In the genomic region with DNA sequence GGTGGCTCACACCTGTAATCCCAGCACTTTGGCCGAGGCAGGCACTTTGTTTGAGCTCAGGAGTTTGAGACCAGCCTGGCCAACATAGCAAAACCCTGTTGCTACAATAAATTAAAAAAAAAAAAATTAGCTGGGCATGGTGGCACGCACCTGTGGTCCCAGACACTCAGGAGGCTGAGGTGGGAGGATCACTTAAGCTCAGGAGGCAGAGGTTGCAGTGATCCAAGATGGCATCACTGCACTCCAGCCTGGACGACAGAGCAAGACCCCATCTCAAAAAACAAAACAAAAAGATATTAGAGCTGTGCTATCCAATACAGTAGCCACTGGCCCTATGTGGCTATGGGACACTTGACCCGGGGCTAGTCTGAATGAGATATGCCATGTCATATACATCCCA, we compare ENCODE assay signal across 18 cellular contexts. TPM values are rescaled to one million over a fixed set of nuclear protein-coding genes. Genes with fewer than 3 reads are reported as not detected.
DNase-seq lines count a peak whose midpoint lies in the region; ATAC-seq, FAIRE-seq and TF ChIP-seq lines count a peak whose summit lies in the region.
"Had no signal": no experiment of that assay in that cellular context is flagged by ENCODE, and none has a peak within 500 bp of the region (broad histone marks: within the 10 kb centered on the region; RNA-seq: fewer than 3 reads in every experiment).

No MANE protein-coding gene starts in this region.

- no peaks in the 10 kb centered on the region for H3K36me3 ChIP-seq in HepG2 (replicated peaks in 1 of 2; ENCODE audit: control insufficient read depth in 1 of 2, insufficient read depth in 2 of 2, low read length in 2 of 2)
- H3K36me3 ChIP-seq in right lobe of liver: no peaks in the 10 kb centered on the region
- no peaks in the 10 kb centered on the region for H3K36me3 ChIP-seq in HEK293 (ENCODE audit: control insufficient read depth in 2 of 2, insufficient read depth in 1 of 2, low read length in 2 of 2)
- H3K36me3 ChIP-seq in mammary epithelial cell (ENCODE audit: insufficient read depth, low read length): no peaks in the 10 kb centered on the region

- H3K27me3 ChIP-seq in HepG2 (ENCODE audit: control insufficient read depth in 1 of 2, insufficient read depth in 2 of 2, low read length in 2 of 2) (no peaks in the 10 kb centered on the region), right lobe of liver (no peaks in the 10 kb centered on the region), mammary epithelial cell (ENCODE audit: insufficient read depth, low read length) (no peaks in the 10 kb centered on the region)

- WGBS in HepG2 (ENCODE audit: low lambda C conversion rate): 79% methylated on average over 4 of the region's 4 CpGs
- 94% methylated on average over 4 of the region's 4 CpGs for WGBS in right lobe of liver (ENCODE audit: insufficient coverage, low coverage, low lambda C conversion rate, missing lambda C conversion rate)
- 90% methylated on average over 4 of the region's 4 CpGs for WGBS in mammary epithelial cell (ENCODE audit: low coverage, missing lambda C conversion rate)

- H2AFZ ChIP-seq in HepG2 (ENCODE audit: low read length): no peak overlapping the region
- H2AFZ ChIP-seq in mammary epithelial cell (ENCODE audit: low read depth, low read length): no peak overlapping the region

- H3K9ac ChIP-seq in HepG2 (ENCODE audit: insufficient read depth, low read depth, low read length): no peak overlapping the region
- no peak overlapping the region for H3K9ac ChIP-seq in mammary epithelial cell (ENCODE audit: insufficient read depth, low read length)

- no peak for DNase-seq in HepG2 (ENCODE audit: low spot score)
- DNase-seq in right lobe of liver: no peak
- DNase-seq in mammary epithelial cell: no peak
- no peak for DNase-seq in foreskin melanocyte
- DNase-seq: AML-193; Caco-2; Calu3; CD4-positive, alpha-beta T cell; CD8-positive, alpha-beta T cell; DMS79 treated with DMSO at 0.1 percent for 48 hours; GF-D8 had no signal

- CTCF ChIA-PET in HepG2 (lab: Yijun Ruan, JAX; ENCODE audit: low intra/inter-chr PET ratio, low total read pairs): no interaction called here
- CTCF ChIA-PET in HEK293 (lab: Yijun Ruan, JAX): interaction anchor here (0.6 kb wide), 1 partner anchor 27 kb away, joined by 3 read pairs; no protein-coding TSS in a partner anchor
- CTCF ChIA-PET in mammary epithelial cell (lab: Charles Lee; ENCODE audit: low non-redundant PET): no interaction called here

- H3K4me2 ChIP-seq in HepG2 (ENCODE audit: low read depth, low read length): no peak overlapping the region
- no peak overlapping the region for H3K4me2 ChIP-seq in mammary epithelial cell (ENCODE audit: insufficient read depth, low read depth, low read length)
- H3K4me2 ChIP-seq: A549 had no signal

- BruUV-seq in HepG2 (replicated peaks; lab: Mats Ljungman, UMichigan): no TSS peak
- no TSS peak for BruUV-seq in mammary epithelial cell (replicated peaks; lab: Mats Ljungman, UMichigan)

- POLR2A ChIA-PET in HepG2 (lab: Yijun Ruan, JAX) (interaction anchor here (1.5 kb wide), 1 partner anchor 33 kb away, joined by 4 read pairs; no protein-coding TSS in a partner anchor), HEK293 (lab: Yijun Ruan, JAX) (no interaction called here)

- ATAC-seq in HepG2 (no peak), right lobe of liver (no peak)
- ATAC-seq: A549; CD8-positive, alpha-beta T cell had no signal

- H4K20me1 ChIP-seq in HepG2 (ENCODE audit: insufficient read depth, low read length): no peaks in the 10 kb centered on the region
- H4K20me1 ChIP-seq in mammary epithelial cell (ENCODE audit: insufficient read depth, low read length): no peaks in the 10 kb centered on the region

- dilution Hi-C loops in mammary epithelial cell (cut with HindIII; ENCODE audit: low sequenced_read_pairs): no loop called here

- no peaks in the 10 kb centered on the region for H3K79me2 ChIP-seq in HepG2 (ENCODE audit: insufficient read depth, low read length)
- H3K79me2 ChIP-seq in mammary epithelial cell (ENCODE audit: insufficient read depth, low read length): no peaks in the 10 kb centered on the region

- H3K27ac ChIP-seq in HepG2 (ENCODE audit: extremely low read length, insufficient read depth, low read length) (no peak overlapping the region), right lobe of liver (no peak overlapping the region), HEK293 (ENCODE audit: extremely low read depth, low read depth, low read length) (no peak overlapping the region), mammary epithelial cell (ENCODE audit: insufficient read depth, low read depth, low read length) (no peak overlapping the region)
- H3K27ac ChIP-seq: 22Rv1, C4-2B had no signal

- TF ChIP-seq CTCF in HepG2 (CRISPR knock-in tag; IDR thresholded peaks at IDR 0.05) (no peak), right lobe of liver (IDR thresholded peaks at IDR 0.05) (no peak), HEK293 (tag by site-specific recombination; IDR thresholded peaks at IDR 0.05) (no peak), mammary epithelial cell (conservative IDR thresholded peaks at IDR 0.05 in 1 of 2, IDR thresholded peaks at IDR 0.05 in 1 of 2; ENCODE audit: extremely low read depth in 1 of 2, insufficient read depth in 1 of 2, low read depth in 1 of 2, low read length in 2 of 2) (no peak)

- no peak for TF ChIP-seq POLR2A in HepG2 (IDR thresholded peaks at IDR 0.05; ENCODE audit: insufficient read depth in 1 of 2, low read depth in 2 of 2, low read length in 2 of 2)
- no peak for TF ChIP-seq POLR2A in right lobe of liver (IDR thresholded peaks at IDR 0.05)

- H3K4me3 ChIP-seq in HepG2 (replicated peaks in 1 of 3; ENCODE audit: insufficient read depth in 1 of 3, low read depth in 2 of 3, low read length in 3 of 3) (no peak overlapping the region), right lobe of liver (no peak overlapping the region), HEK293 (ENCODE audit: low read depth, low read length) (no peak overlapping the region), mammary epithelial cell (replicated peaks in 1 of 3; ENCODE audit: insufficient read depth in 1 of 3, low read depth in 2 of 3, low read length in 3 of 3) (no peak overlapping the region)
- H3K4me3 ChIP-seq: A549 had no signal

- intact Hi-C loops in HepG2 (cut with micrococcal nuclease; ENCODE audit: unreplicated experiment) (no loop called here), right lobe of liver (cut with DNase I) (no loop called here), mammary epithelial cell (cut with micrococcal nuclease) (no loop called here)

- FAIRE-seq in HepG2 (lab: Jason Lieb, UNC): no peak
- FAIRE-seq: A549, D721Med, G401.6, GM12891 had no signal

- in situ Hi-C loops in HepG2 (cut with HindIII; ENCODE audit: extremely low pct_ligation_motif_present, low pct_unique_long_range_greater_than_20kb) (no loop called here), mammary epithelial cell (cut with MboI; ENCODE audit: low sequenced_read_pairs in 2 of 2) (no loop called here)

- TF ChIP-seq RAD21 in HepG2 (CRISPR knock-in tag; IDR thresholded peaks at IDR 0.05): no peak

- H3K4me1 ChIP-seq in HepG2 (ENCODE audit: insufficient read depth, low read length) (peaks cover 85% of the 10 kb centered on the region), right lobe of liver (peaks cover 0 to 39% (median 18%) of the 10 kb centered on the region in 4 donors), HEK293 (ENCODE audit: control insufficient read depth, insufficient read depth, low read length) (no peaks in the 10 kb centered on the region), mammary epithelial cell (ENCODE audit: insufficient read depth, low read length) (no peaks in the 10 kb centered on the region)

- no peak for TF ChIP-seq EP300 in HepG2 (IDR thresholded peaks at IDR 0.05; ENCODE audit: low read depth in 2 of 2, low read length in 2 of 2)
- TF ChIP-seq EP300 in HepG2 (CRISPR knock-in tag; IDR thresholded peaks at IDR 0.05; ENCODE audit: borderline replicate concordance): no peak

- H3K9me3 ChIP-seq in HepG2 (ENCODE audit: low read length) (no peaks in the 10 kb centered on the region), right lobe of liver (no peaks in the 10 kb centered on the region), HEK293 (ENCODE audit: control insufficient read depth, insufficient read depth, low read depth, low read length) (no peaks in the 10 kb centered on the region), mammary epithelial cell (replicated peaks; ENCODE audit: insufficient read depth, low read length) (no peaks in the 10 kb centered on the region)
- H3K9me3 ChIP-seq: A549, Caco-2 had no signal

RNA-seq across cellular contexts. Expression of gene SCARB1, which starts 6.9 kb away (rescaled TPM):
- total RNA-seq in HepG2 (2016; rRNA removed; fragmentation: Illumina TruSeq; extraction: Trizol): 33.2 and 63.4 TPM in 2 replicates
- total RNA-seq in HepG2 (2016; cell fraction: cytosol; rRNA removed; fragmentation: Illumina TruSeq; extraction: Trizol; ENCODE audit: low read depth): 10.1 and 11.6 TPM in 2 replicates
- total RNA-seq in HepG2 (2016; cell fraction: insoluble cytoplasmic fraction; rRNA removed; fragmentation: Illumina TruSeq; extraction: Trizol): 24.7 and 65.3 TPM in 2 replicates
- 32.7 and 33.2 TPM in 2 replicates for total RNA-seq in HepG2 (2016; cell fraction: membrane; rRNA removed; fragmentation: Illumina TruSeq; extraction: Trizol)
- 82.8 and 99.0 TPM in 2 replicates for total RNA-seq in HepG2 (2016; cell fraction: nucleus; rRNA removed; fragmentation: Illumina TruSeq; extraction: Trizol)
- 160 and 189 TPM in 2 replicates for polyA plus RNA-seq in HepG2 (2011; rRNA removed)
- polyA plus RNA-seq in HepG2 (2011; cell fraction: cytosol; rRNA removed): 208 and 213 TPM in 2 replicates
- polyA plus RNA-seq in HepG2 (2011; cell fraction: nucleus; rRNA removed): 869 and 1,053 TPM in 2 replicates
- 214 and 253 TPM in 2 replicates for polyA plus RNA-seq in HepG2 (2012)
- polyA plus RNA-seq in HepG2 (2016; cell fraction: cytosol; fragmentation: Illumina TruSeq; extraction: Trizol; ENCODE audit: low read depth): 18.1 and 20.1 TPM in 2 replicates
- 42.8 and 60.7 TPM in 2 replicates for polyA plus RNA-seq in HepG2 (2016; cell fraction: insoluble cytoplasmic fraction; fragmentation: Illumina TruSeq; extraction: Trizol; ENCODE audit: low read depth)
- polyA plus RNA-seq in HepG2 (2016; cell fraction: membrane; fragmentation: Illumina TruSeq; extraction: Trizol; ENCODE audit: low read depth): 42.2 and 44.0 TPM in 2 replicates
- 235 and 236 TPM in 2 replicates for polyA plus RNA-seq in HepG2 (2016; cell fraction: nucleus; fragmentation: Illumina TruSeq; extraction: Trizol; ENCODE audit: insufficient read depth, low read depth)
- 104 and 367 TPM in 2 replicates for polyA minus RNA-seq in HepG2 (2011; rRNA and poly(A)+ RNA removed; ENCODE audit: low replicate concordance)
- polyA minus RNA-seq in HepG2 (2011; cell fraction: cytosol; rRNA and poly(A)+ RNA removed): 143 and 183 TPM in 2 replicates
- polyA minus RNA-seq in HepG2 (2011; cell fraction: nucleus; rRNA and poly(A)+ RNA removed): 104 and 119 TPM in 2 replicates
- 100 to 1,000 TPM; 128 to 359 (median 214) TPM for total RNA-seq in right lobe of liver
- total RNA-seq in mammary epithelial cell: 10 to 100 TPM; 44.8 to 60.9 TPM
- polyA plus RNA-seq in mammary epithelial cell: 122 TPM
- 117 TPM for polyA minus RNA-seq in mammary epithelial cell

RNA-seq across cellular contexts. Expression of gene UBC, which starts 43.9 kb away (rescaled TPM):
- total RNA-seq in HepG2 (2016; rRNA removed; fragmentation: Illumina TruSeq; extraction: Trizol) (805 and 1,167 TPM in 2 replicates), right lobe of liver (1,000 to 10,000 TPM in 1 of 6 experiments, 100 to 1,000 TPM in 5; 390 to 1,023 (median 604) TPM), mammary epithelial cell (1,000 to 10,000 TPM; 1,187 to 2,186 TPM)
- 330 and 384 TPM in 2 replicates for total RNA-seq in HepG2 (2016; cell fraction: cytosol; rRNA removed; fragmentation: Illumina TruSeq; extraction: Trizol; ENCODE audit: low read depth)
- total RNA-seq in HepG2 (2016; cell fraction: insoluble cytoplasmic fraction; rRNA removed; fragmentation: Illumina TruSeq; extraction: Trizol): 802 and 1,160 TPM in 2 replicates
- 388 and 438 TPM in 2 replicates for total RNA-seq in HepG2 (2016; cell fraction: membrane; rRNA removed; fragmentation: Illumina TruSeq; extraction: Trizol)
- total RNA-seq in HepG2 (2016; cell fraction: nucleus; rRNA removed; fragmentation: Illumina TruSeq; extraction: Trizol): 473 and 495 TPM in 2 replicates
- polyA plus RNA-seq in HepG2 (2011; rRNA removed) (1,432 and 1,529 TPM in 2 replicates), mammary epithelial cell (3,278 TPM)
- polyA plus RNA-seq in HepG2 (2011; cell fraction: cytosol; rRNA removed): 1,350 and 1,708 TPM in 2 replicates
- polyA plus RNA-seq in HepG2 (2011; cell fraction: nucleus; rRNA removed): 541 and 721 TPM in 2 replicates
- polyA plus RNA-seq in HepG2 (2012): 920 and 1,315 TPM in 2 replicates
- 299 and 343 TPM in 2 replicates for polyA plus RNA-seq in HepG2 (2016; cell fraction: cytosol; fragmentation: Illumina TruSeq; extraction: Trizol; ENCODE audit: low read depth)
- 1,055 and 1,063 TPM in 2 replicates for polyA plus RNA-seq in HepG2 (2016; cell fraction: insoluble cytoplasmic fraction; fragmentation: Illumina TruSeq; extraction: Trizol; ENCODE audit: low read depth)
- 279 and 340 TPM in 2 replicates for polyA plus RNA-seq in HepG2 (2016; cell fraction: membrane; fragmentation: Illumina TruSeq; extraction: Trizol; ENCODE audit: low read depth)
- 688 and 691 TPM in 2 replicates for polyA plus RNA-seq in HepG2 (2016; cell fraction: nucleus; fragmentation: Illumina TruSeq; extraction: Trizol; ENCODE audit: insufficient read depth, low read depth)
- polyA minus RNA-seq in HepG2 (2011; rRNA and poly(A)+ RNA removed; ENCODE audit: low replicate concordance): 531 and 665 TPM in 2 replicates
- polyA minus RNA-seq in HepG2 (2011; cell fraction: cytosol; rRNA and poly(A)+ RNA removed): 412 and 617 TPM in 2 replicates
- 99.5 and 162 TPM in 2 replicates for polyA minus RNA-seq in HepG2 (2011; cell fraction: nucleus; rRNA and poly(A)+ RNA removed)
- polyA minus RNA-seq in mammary epithelial cell: 2,197 TPM

Comparison
In these comparisons a context has a peak if more than half of its experiments do, and no peak if none do; other contexts are left out.
1. Of the 63 proteins assayed by ChIP-seq in both HepG2 and HEK293: peak only in HepG2: none; only in HEK293: none; in both: ZNF121; in neither: 62.